In genomic region chr1:2821373-2821955, GRCh38 we compare ENCODE assay signal across 9 cellular contexts.
"Had no signal": no experiment of that assay in that cellular context is flagged by ENCODE, and none has a peak within 500 bp of the region (broad histone marks: within the 10 kb centered on the region; RNA-seq: fewer than 3 reads in every experiment).

No MANE protein-coding gene starts in this region.

- H3K9me3 ChIP-seq: lower lobe of right lung, neutrophil, ovary, uterus had no signal

- DNase-seq: mammary epithelial cell, mesenchymal stem cell, occipital lobe, spleen, uterus had no signal

- H3K4me1 ChIP-seq: uterus had no signal

- H3K27me3 ChIP-seq: ovary had no signal

- H3K27ac ChIP-seq: lower lobe of right lung, neutrophil, ovary, spleen, tibial nerve, uterus had no signal

- H3K4me3 ChIP-seq: lower lobe of right lung, ovary, spleen, tibial nerve, uterus had no signal

- H3K36me3 ChIP-seq: lower lobe of right lung, neutrophil, ovary, spleen, tibial nerve, uterus had no signal
